Comparison of ENCODE assay signal across 1 cellular context in genomic region chr1:62401034-62401433, GRCh38.
TF ChIP-seq lines count a peak whose summit lies in the region.

No MANE protein-coding gene starts in this region.

TF ChIP-seq in GM23338, 12 proteins besides CTCF, POLR2A, EP300 and RAD21:
- TF ChIP-seq REST (IDR thresholded peaks at IDR 0.05; ENCODE audit: unreplicated experiment): no peak
- TF ChIP-seq ZNF114 (CRISPR knock-in tag; IDR thresholded peaks at IDR 0.05): no peak
- no peak for TF ChIP-seq POLR2AphosphoS5 (IDR thresholded peaks at IDR 0.05; ENCODE audit: low read depth)
